ENCODE assay signal across 1 cellular context in genomic region chr10:57785068-57785467, GRCh38.
TF ChIP-seq lines count a peak whose summit lies in the region.

No MANE protein-coding gene starts in this region.

TF ChIP-seq in HepG2, 621 proteins besides CTCF, POLR2A, EP300 and RAD21 (continued from another document):
- TF ChIP-seq E2F2 (CRISPR knock-in tag; IDR thresholded peaks at IDR 0.05; ENCODE audit: borderline replicate concordance) (no peak), PLRG1 (conservative IDR thresholded peaks at IDR 0.05) (no peak), SSRP1 (CRISPR knock-in tag; IDR thresholded peaks at IDR 0.05) (no peak), CAMTA2 (CRISPR knock-in tag; IDR thresholded peaks at IDR 0.05; ENCODE audit: borderline replicate concordance) (no peak), CBFB (CRISPR knock-in tag; IDR thresholded peaks at IDR 0.05) (no peak), PHB2 (IDR thresholded peaks at IDR 0.05; ENCODE audit: partially characterized antibody) (no peak), ZNF891 (CRISPR knock-in tag; IDR thresholded peaks at IDR 0.05) (no peak), IRF9 (CRISPR knock-in tag; IDR thresholded peaks at IDR 0.05; ENCODE audit: borderline replicate concordance) (no peak), ZNF605 (CRISPR knock-in tag; IDR thresholded peaks at IDR 0.05) (no peak), TEF (CRISPR knock-in tag; IDR thresholded peaks at IDR 0.05) (no peak)
